In the genomic region with DNA sequence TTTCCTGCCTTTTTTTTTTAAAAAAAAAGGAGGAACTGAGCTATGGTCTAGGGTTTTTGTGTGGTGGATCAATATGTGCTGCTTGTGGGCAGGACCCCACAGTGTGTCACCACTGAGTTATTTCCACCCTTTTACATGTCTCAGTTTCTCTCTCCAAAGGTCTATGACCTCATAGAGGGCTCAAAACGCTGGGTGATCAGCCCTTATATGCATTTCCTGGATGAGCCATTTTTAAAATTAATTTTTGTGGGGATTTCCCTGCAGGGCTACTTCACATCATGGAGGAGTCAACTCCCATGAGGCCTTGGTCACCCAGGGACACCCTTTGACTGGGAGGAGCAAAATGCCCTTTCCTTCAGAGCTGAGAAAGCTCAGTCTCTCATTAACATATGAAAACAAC, we compare ENCODE assay signal across 10 cellular contexts. TPM values are rescaled to one million over a fixed set of nuclear protein-coding genes. Genes with fewer than 3 reads are reported as not detected.
DNase-seq lines count a peak whose midpoint lies in the region; ATAC-seq and TF ChIP-seq lines count a peak whose summit lies in the region.
"Had no signal": no experiment of that assay in that cellular context is flagged by ENCODE, and none has a peak within 500 bp of the region (broad histone marks: within the 10 kb centered on the region; RNA-seq: fewer than 3 reads in every experiment).

No MANE protein-coding gene starts in this region.

- H3K9me3 ChIP-seq in BLaER1 treated with 17β-estradiol and CSF1 and Interleukin-3, amounts not matched to agents 10 nM and 100 nM (replicated peaks in 1 of 11), result peaks cover 9 to 12% (median 10%) of the 10 kb centered on the region in 11 experiments; a peak in 18 of 22 replicates
- no peaks in the 10 kb centered on the region for H3K9me3 ChIP-seq in effector memory CD4-positive, alpha-beta T cell (ENCODE audit: control insufficient read depth, low read length)
- H3K9me3 ChIP-seq in stomach, result peaks cover 0 to 7% (median 0%) of the 10 kb centered on the region in 4 donors

- H3K4me2 ChIP-seq in BLaER1 treated with 17β-estradiol and CSF1 and Interleukin-3, amounts not matched to agents 10 nM and 100 nM, result peak overlapping the region in 9 of 11 experiments; percentile 16 to 64 (median 34); a peak in 15 of 22 replicates

- ATAC-seq in GM19023 (IDR thresholded peaks at IDR 0.05; ENCODE audit: unreplicated experiment) (peak; percentile 73), HG03039 (IDR thresholded peaks at IDR 0.05; ENCODE audit: unreplicated experiment) (peak; percentile 84)

- TF ChIP-seq POLR2A in stomach (IDR thresholded peaks at IDR 0.05), result no peak

- no peaks in the 10 kb centered on the region for H3K27me3 ChIP-seq in BLaER1 treated with 17β-estradiol and CSF1 and Interleukin-3, amounts not matched to agents 10 nM and 100 nM
- no peaks in the 10 kb centered on the region for H3K27me3 ChIP-seq in effector memory CD4-positive, alpha-beta T cell (replicated peaks; ENCODE audit: control insufficient read depth, insufficient read depth, low read length, poor library complexity, severe bottlenecking)
- no peaks in the 10 kb centered on the region for H3K27me3 ChIP-seq in stomach

- 48 to 71% (median 58%) methylated on average over 1 of the region's 1 CpG for WGBS in stomach, 5 donors

- no peaks in the 10 kb centered on the region for H4K20me1 ChIP-seq in BLaER1 treated with 17β-estradiol and CSF1 and Interleukin-3, amounts not matched to agents 10 nM and 100 nM

- no peak for TF ChIP-seq EP300 in stomach (IDR thresholded peaks at IDR 0.05)

- no peak overlapping the region for H3K9ac ChIP-seq in BLaER1 treated with 17β-estradiol and CSF1 and Interleukin-3, amounts not matched to agents 10 nM and 100 nM

- intact Hi-C loops in posterior vena cava (cut with DNase I) (no loop called here), stomach (cut with DNase I; ENCODE audit: low total_unique reads) (no loop called here)

- H3K27ac ChIP-seq in BLaER1 treated with 17β-estradiol and CSF1 and Interleukin-3, amounts not matched to agents 10 nM and 100 nM, result peak overlapping the region in 2 of 11 experiments; percentile 46 to 49; a peak in 4 of 22 replicates
- H3K27ac ChIP-seq in VCaP (peak overlapping the region; percentile 44), stomach (no peak overlapping the region)
- no peak overlapping the region for H3K27ac ChIP-seq in effector memory CD4-positive, alpha-beta T cell (ENCODE audit: insufficient read depth, low read length, poor library complexity, severe bottlenecking)

- H3K4me3 ChIP-seq in BLaER1 treated with 17β-estradiol and CSF1 and Interleukin-3, amounts not matched to agents 10 nM and 100 nM, result no peak overlapping the region
- no peak overlapping the region for H3K4me3 ChIP-seq in effector memory CD4-positive, alpha-beta T cell (ENCODE audit: insufficient read depth, low read depth, low read length, poor library complexity, severe bottlenecking)
- H3K4me3 ChIP-seq in stomach, result no peak overlapping the region

- no peak for TF ChIP-seq CTCF in VCaP (conservative IDR thresholded peaks at IDR 0.05)
- no peak for TF ChIP-seq CTCF in stomach (IDR thresholded peaks at IDR 0.05)

- peaks cover 6 to 25% (median 8%) of the 10 kb centered on the region in 10 experiments; a peak in 15 of 20 replicates for H3K4me1 ChIP-seq in BLaER1 treated with 17β-estradiol and CSF1 and Interleukin-3, amounts not matched to agents 10 nM and 100 nM
- H3K4me1 ChIP-seq in effector memory CD4-positive, alpha-beta T cell (ENCODE audit: control insufficient read depth, insufficient read depth, low read length, poor library complexity, severe bottlenecking), result no peaks in the 10 kb centered on the region
- no peaks in the 10 kb centered on the region for H3K4me1 ChIP-seq in stomach

- DNase-seq in posterior vena cava (ENCODE audit: low spot score), result no peak
- DNase-seq in DMS153 treated with DMSO at 0.1 percent for 48 hours (lab: John Stamatoyannopoulos, UW; ENCODE audit: unreplicated experiment), result no peak
- DNase-seq in effector memory CD4-positive, alpha-beta T cell, result no peak
- DNase-seq in stomach, result no peak
- DNase-seq: IMR-90 had no signal

- no peaks in the 10 kb centered on the region for H3K36me3 ChIP-seq in BLaER1 treated with 17β-estradiol and CSF1 and Interleukin-3, amounts not matched to agents 10 nM and 100 nM
- H3K36me3 ChIP-seq in effector memory CD4-positive, alpha-beta T cell (ENCODE audit: control insufficient read depth, insufficient read depth, low read length), result no peaks in the 10 kb centered on the region
- no peaks in the 10 kb centered on the region for H3K36me3 ChIP-seq in stomach

RNA-seq across cellular contexts. Expression of gene HAO2, which starts 20.7 kb away (rescaled TPM):
- total RNA-seq in posterior vena cava (not detected), stomach (under 1 TPM in 1 of 5 donors, not detected in 4; 0.73 TPM)
- not detected for polyA plus RNA-seq in stomach
- total RNA-seq: IMR-90, RPMI7951 had no signal
- polyA plus RNA-seq: IMR-90 had no signal
